ENCODE assay signal across 15 cellular contexts in the genomic region with DNA sequence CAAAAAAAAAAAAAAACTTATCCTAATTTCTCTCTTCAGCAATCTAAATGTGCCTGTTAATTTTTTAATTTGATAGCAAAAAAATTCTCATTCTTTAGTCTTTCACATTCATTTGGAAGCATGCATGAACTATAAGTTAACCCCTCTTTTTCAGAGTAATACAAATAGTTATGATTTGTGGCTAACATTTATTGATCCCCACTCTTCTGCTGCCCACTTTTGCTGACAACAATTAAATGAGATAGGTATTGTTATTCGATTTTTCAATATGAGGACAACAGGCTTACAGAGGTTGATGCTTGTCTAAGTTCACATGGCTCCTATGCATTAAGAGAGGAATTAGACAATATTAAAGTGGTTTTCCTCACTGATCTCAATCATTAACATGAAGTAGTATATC. TPM values are rescaled to one million over a fixed set of nuclear protein-coding genes. Genes with fewer than 3 reads are reported as not detected.
DNase-seq lines count a peak whose midpoint lies in the region; ATAC-seq and TF ChIP-seq lines count a peak whose summit lies in the region.
"Had no signal": no experiment of that assay in that cellular context is flagged by ENCODE, and none has a peak within 500 bp of the region (broad histone marks: within the 10 kb centered on the region; RNA-seq: fewer than 3 reads in every experiment).

No MANE protein-coding gene starts in this region.

- no CpG with 5 or more reads among the region's 1 CpG for WGBS in mesendoderm (ENCODE audit: extremely low coverage, insufficient coverage, low lambda C conversion rate)

- H4K5ac ChIP-seq in mesendoderm (ENCODE audit: low read length) = no peak overlapping the region

- peaks cover 2% of the 10 kb centered on the region for H3K4me1 ChIP-seq in mesendoderm (ENCODE audit: control insufficient read depth, low read depth, low read length)

- H3K36me3 ChIP-seq in mesendoderm (ENCODE audit: control insufficient read depth, insufficient read depth, low read length) = no peaks in the 10 kb centered on the region
- H3K36me3 ChIP-seq: thoracic aorta had no signal

- H2BK5ac ChIP-seq in mesendoderm (ENCODE audit: low read length) = no peak overlapping the region

- peaks cover 12% of the 10 kb centered on the region for H3K36me3 Mint-ChIP-seq in activated CD8-positive, alpha-beta memory T cell treated with anti-CD3 and anti-CD28 coated beads, Interleukin-2, amount 10 ng/mL, durations not matched to agents 7 days and 5 days
- H3K36me3 Mint-ChIP-seq in activated naive CD8-positive, alpha-beta T cell treated with anti-CD3 and anti-CD28 coated beads, Interleukin-2, amount 50 U/mL, for 24 hours (ENCODE audit: low read depth) = peaks cover 9% of the 10 kb centered on the region
- no peaks in the 10 kb centered on the region for H3K36me3 Mint-ChIP-seq in progenitor cell of endocrine pancreas (ENCODE audit: insufficient read depth)

- no peak overlapping the region for H3K18ac ChIP-seq in mesendoderm (ENCODE audit: low read length)

- H3K79me2 ChIP-seq in mesendoderm (ENCODE audit: control insufficient read depth, insufficient read depth, low read length) = no peaks in the 10 kb centered on the region

- no peak overlapping the region for H4K8ac ChIP-seq in mesendoderm (ENCODE audit: low read depth, low read length)

- H2AK5ac ChIP-seq in mesendoderm (ENCODE audit: low read length) = no peak overlapping the region

- H3K56ac ChIP-seq in mesendoderm (ENCODE audit: low read length) = no peak overlapping the region

- peak overlapping the region; percentile 74 for H3K4me3 ChIP-seq in NB4 (ENCODE audit: low read depth, low read length)
- no peak overlapping the region for H3K4me3 ChIP-seq in mesendoderm (ENCODE audit: low read length)
- H3K4me3 ChIP-seq: lung had no signal

- no peak for DNase-seq in activated CD8-positive, alpha-beta memory T cell treated with anti-CD3 and anti-CD28 coated beads, Interleukin-2, amount 10 ng/mL, durations not matched to agents 7 days and 5 days
- DNase-seq in activated CD8-positive, alpha-beta memory T cell treated with anti-CD3 and anti-CD28 coated beads, Interleukin-2, amount 50 U/mL, for 4 hours = no peak
- DNase-seq in NB4 (ENCODE audit: low read depth) (no peak), progenitor cell of endocrine pancreas (ENCODE audit: low spot score, unreplicated experiment) (no peak), mesendoderm (no peak), GM03348 (ENCODE audit: low spot score) (no peak)
- no peak for DNase-seq in activated naive CD8-positive, alpha-beta T cell treated with anti-CD3 and anti-CD28 coated beads, Interleukin-2, amount 50 U/mL, for 24 hours
- DNase-seq: cerebellar nuclear complex, hypothalamus, NCI-H1092 treated with DMSO at 0.1 percent for 48 hours, NCI-H2227 treated with DMSO at 0.1 percent for 48 hours had no signal

- H2BK120ac ChIP-seq in mesendoderm (ENCODE audit: low read depth, low read length) = no peak overlapping the region

- H3K4me2 ChIP-seq in mesendoderm (ENCODE audit: low read length) = no peak overlapping the region

- no peak overlapping the region for H2BK15ac ChIP-seq in mesendoderm (replicated peaks; ENCODE audit: low read depth)

- H3K27ac ChIP-seq in mesendoderm (ENCODE audit: low read depth, low read length) = no peak overlapping the region

- CTCF ChIA-PET in activated CD8-positive, alpha-beta memory T cell treated with anti-CD3 and anti-CD28 coated beads, Interleukin-2, amount 10 ng/mL, durations not matched to agents 7 days and 5 days (lab: Charles Lee) = no interaction called here

- peak overlapping the region; percentile 97 for H3K27ac Mint-ChIP-seq in activated CD8-positive, alpha-beta memory T cell treated with anti-CD3 and anti-CD28 coated beads, Interleukin-2, amount 10 ng/mL, durations not matched to agents 7 days and 5 days
- peak overlapping the region; percentile 98 for H3K27ac Mint-ChIP-seq in activated naive CD8-positive, alpha-beta T cell treated with anti-CD3 and anti-CD28 coated beads, Interleukin-2, amount 50 U/mL, for 24 hours
- no peak overlapping the region for H3K27ac Mint-ChIP-seq in progenitor cell of endocrine pancreas

- H3K27me3 Mint-ChIP-seq in activated CD8-positive, alpha-beta memory T cell treated with anti-CD3 and anti-CD28 coated beads, Interleukin-2, amount 10 ng/mL, durations not matched to agents 7 days and 5 days = no peaks in the 10 kb centered on the region
- H3K27me3 Mint-ChIP-seq in activated naive CD8-positive, alpha-beta T cell treated with anti-CD3 and anti-CD28 coated beads, Interleukin-2, amount 50 U/mL, for 24 hours = no peaks in the 10 kb centered on the region
- H3K27me3 Mint-ChIP-seq in progenitor cell of endocrine pancreas = peaks cover 18% of the 10 kb centered on the region

- no peaks in the 10 kb centered on the region for H3K79me1 ChIP-seq in mesendoderm (ENCODE audit: low read length)

- ATAC-seq in activated CD8-positive, alpha-beta memory T cell treated with anti-CD3 and anti-CD28 coated beads, Interleukin-2, amount 10 ng/mL, durations not matched to agents 7 days and 5 days = no peak
- no peak for ATAC-seq in activated naive CD8-positive, alpha-beta T cell treated with anti-CD3 and anti-CD28 coated beads, Interleukin-2, amount 50 U/mL, for 24 hours
- ATAC-seq in GM19397 (IDR thresholded peaks at IDR 0.05; ENCODE audit: unreplicated experiment) = no peak
- ATAC-seq: SK-N-SH treated with all-trans-retinoic acid at 6 μM for 48 hours had no signal

- H3K9me3 Mint-ChIP-seq in activated CD8-positive, alpha-beta memory T cell treated with anti-CD3 and anti-CD28 coated beads, Interleukin-2, amount 10 ng/mL, durations not matched to agents 7 days and 5 days (ENCODE audit: low read depth) = no peaks in the 10 kb centered on the region
- H3K9me3 Mint-ChIP-seq in activated naive CD8-positive, alpha-beta T cell treated with anti-CD3 and anti-CD28 coated beads, Interleukin-2, amount 50 U/mL, for 24 hours = peaks cover 9% of the 10 kb centered on the region
- no peaks in the 10 kb centered on the region for H3K9me3 Mint-ChIP-seq in progenitor cell of endocrine pancreas (ENCODE audit: low read depth)

- peaks cover 39% of the 10 kb centered on the region for H3K4me1 Mint-ChIP-seq in activated CD8-positive, alpha-beta memory T cell treated with anti-CD3 and anti-CD28 coated beads, Interleukin-2, amount 10 ng/mL, durations not matched to agents 7 days and 5 days
- H3K4me1 Mint-ChIP-seq in activated naive CD8-positive, alpha-beta T cell treated with anti-CD3 and anti-CD28 coated beads, Interleukin-2, amount 50 U/mL, for 24 hours = peaks cover 26% of the 10 kb centered on the region
- H3K4me1 Mint-ChIP-seq in progenitor cell of endocrine pancreas (ENCODE audit: low read depth) = peaks cover 10% of the 10 kb centered on the region

- TF ChIP-seq CTCF in NB4 (IDR thresholded peaks at IDR 0.05; ENCODE audit: low read depth, low read length) = no peak
- TF ChIP-seq CTCF in progenitor cell of endocrine pancreas (IDR thresholded peaks at IDR 0.05; ENCODE audit: unreplicated experiment) = no peak

- H3K4ac ChIP-seq in mesendoderm (ENCODE audit: low read depth, low read length) = no peak overlapping the region

- H3K23ac ChIP-seq in mesendoderm (ENCODE audit: low read length) = no peak overlapping the region

- H3K27me3 ChIP-seq in mesendoderm (ENCODE audit: insufficient read depth, low read length, poor library complexity) = no peaks in the 10 kb centered on the region

- H3K4me3 Mint-ChIP-seq in activated CD8-positive, alpha-beta memory T cell treated with anti-CD3 and anti-CD28 coated beads, Interleukin-2, amount 10 ng/mL, durations not matched to agents 7 days and 5 days = peak overlapping the region; percentile 88
- H3K4me3 Mint-ChIP-seq in activated naive CD8-positive, alpha-beta T cell treated with anti-CD3 and anti-CD28 coated beads, Interleukin-2, amount 50 U/mL, for 24 hours = peak overlapping the region; percentile 88
- H3K4me3 Mint-ChIP-seq in progenitor cell of endocrine pancreas (ENCODE audit: low read depth) = peak overlapping the region; percentile 67

- TF ChIP-seq POLR2A in NB4 (IDR thresholded peaks at IDR 0.05; ENCODE audit: extremely low read depth, insufficient read length) = no peak

- no peak overlapping the region for H3K9ac ChIP-seq in mesendoderm (ENCODE audit: low read length)

RNA-seq across cellular contexts. Expression of a gene that starts 2.9 kb away (rescaled TPM):
- 10 to 100 TPM; 66.2 to 77.9 TPM for total RNA-seq in activated CD8-positive, alpha-beta memory T cell treated with anti-CD3 and anti-CD28 coated beads, Interleukin-2, amount 10 ng/mL, durations not matched to agents 7 days and 5 days
- total RNA-seq in progenitor cell of endocrine pancreas = 6.1 and 6.7 TPM in 2 replicates
- 12.1 TPM for polyA plus RNA-seq in mesendoderm (2013, experiment 1 of 2)
- 11.5 TPM for polyA plus RNA-seq in mesendoderm (2013, experiment 2 of 2)
